10 cellular contexts compared by ENCODE assay signal in the genomic region with DNA sequence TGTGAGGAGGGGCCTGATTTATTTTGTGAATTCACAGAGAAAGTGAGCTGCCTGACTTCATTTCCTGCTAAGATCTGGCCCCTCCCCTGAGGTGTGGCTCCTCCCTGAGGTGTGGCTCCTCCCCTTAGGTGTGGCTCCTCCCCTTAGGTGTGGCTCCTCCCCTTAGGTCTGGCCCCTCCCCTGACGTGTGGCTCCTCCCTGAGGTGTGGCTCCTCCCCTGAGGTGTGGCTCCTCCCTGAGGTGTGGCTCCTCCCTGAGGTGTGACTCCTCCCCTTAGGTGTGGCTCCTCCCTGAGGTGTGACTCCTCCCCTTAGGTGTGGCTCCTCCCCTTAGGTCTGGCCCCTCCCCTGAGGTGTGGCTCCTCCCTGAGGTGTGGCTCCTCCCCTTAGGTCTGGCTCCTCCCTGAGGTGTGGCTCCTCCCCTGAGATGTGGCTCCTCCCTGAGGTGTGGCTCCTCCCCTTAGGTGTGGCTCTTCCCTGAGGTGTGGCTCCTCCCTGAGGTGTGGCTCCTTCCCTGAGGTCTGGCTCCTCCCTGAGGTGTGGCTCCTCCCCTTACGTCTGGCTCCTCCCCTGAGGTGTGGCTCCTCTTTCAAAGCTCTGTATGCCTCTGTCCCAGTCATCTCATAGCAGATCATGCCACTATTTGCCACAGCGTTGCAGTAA. TPM values are rescaled to one million over a fixed set of nuclear protein-coding genes. Genes with fewer than 3 reads are reported as not detected.
A peak's percentile ranks its signal among the peaks of the same experiment; 100 is the strongest.
DNase-seq lines count a peak whose midpoint lies in the region; ATAC-seq, FAIRE-seq and TF ChIP-seq lines count a peak whose summit lies in the region.
"Had no signal": no experiment of that assay in that cellular context is flagged by ENCODE, and none has a peak within 500 bp of the region (broad histone marks: within the 10 kb centered on the region; RNA-seq: fewer than 3 reads in every experiment).

No MANE protein-coding gene starts in this region.

- no peak overlapping the region for H4K8ac ChIP-seq in H1 (ENCODE audit: extremely low read depth, insufficient read depth, low read length)

- TF ChIP-seq EP300 in H1 (IDR thresholded peaks at IDR 0.05; ENCODE audit: borderline replicate concordance in 1 of 2, low read depth in 2 of 2, low read length in 2 of 2): no peak

- no peak overlapping the region for H2BK20ac ChIP-seq in H1 (ENCODE audit: low read length)

- H3K4ac ChIP-seq in H1 (replicated peaks; ENCODE audit: insufficient read length, low read depth, low read length): no peak overlapping the region

- H4K5ac ChIP-seq in H1 (ENCODE audit: insufficient read length, low read depth, low read length): no peak overlapping the region

- no peak overlapping the region for H3K18ac ChIP-seq in H1 (ENCODE audit: extremely low read depth, low read length)

- no peak overlapping the region for H2AK5ac ChIP-seq in H1 (ENCODE audit: low read depth, low read length)

- no peaks in the 10 kb centered on the region for H3K79me1 ChIP-seq in H1 (ENCODE audit: low read depth, low read length)

- no peak overlapping the region for H2BK5ac ChIP-seq in H1 (ENCODE audit: low read depth, low read length)

- no peaks in the 10 kb centered on the region for H3K4me1 Mint-ChIP-seq in activated CD4-positive, alpha-beta T cell treated with anti-CD3 and anti-CD28 coated beads, Interleukin-2, amount 10 ng/mL, durations not matched to agents 7 days and 5 days
- H3K4me1 Mint-ChIP-seq in stimulated activated effector memory CD8-positive, alpha-beta T cell treated with anti-CD3 and anti-CD28 coated beads, Interleukin-12 subunit alpha, Interleukin-12 subunit beta, amount 100 ng/mL, for 72 hours: peaks cover 7% of the 10 kb centered on the region

- DNase-seq in DMS114 treated with DMSO at 0.1 percent for 48 hours (lab: John Stamatoyannopoulos, UW; ENCODE audit: unreplicated experiment): peak; percentile 13
- DNase-seq in NB4 (ENCODE audit: low read depth): peak; percentile 59
- DNase-seq in activated CD4-positive, alpha-beta T cell treated with anti-CD3 and anti-CD28 coated beads, Interleukin-2, amount 10 ng/mL, durations not matched to agents 7 days and 5 days: peak; percentile 52
- peak; percentile 77 to 83 for DNase-seq in H1 (ENCODE audit: low read depth in 1 of 2, low spot score in 2 of 2)
- peak; percentile 55 to 77 for DNase-seq in stimulated activated effector memory CD8-positive, alpha-beta T cell treated with anti-CD3 and anti-CD28 coated beads, Interleukin-12 subunit alpha, Interleukin-12 subunit beta, amount 100 ng/mL, for 72 hours (ENCODE audit: low spot score in 2 of 2)
- DNase-seq in caudate nucleus (lab: John Stamatoyannopoulos, UW): no peak
- DNase-seq in heart right ventricle: no peak

- no peaks in the 10 kb centered on the region for H3K36me3 ChIP-seq in H1 (ENCODE audit: control insufficient read depth in 2 of 4, insufficient read depth in 4 of 4, low read length in 3 of 4)
- peaks cover 0 to 42% (median 0%) of the 10 kb centered on the region in 9 donors for H3K36me3 ChIP-seq in heart right ventricle
- H3K36me3 ChIP-seq: breast epithelium, ovary had no signal

- H3K4me3 ChIP-seq in NB4 (ENCODE audit: low read depth, low read length) (no peak overlapping the region), H1 (ENCODE audit: extremely low read depth in 1 of 4, insufficient read depth in 2 of 4, low read depth in 3 of 4, low read length in 4 of 4) (no peak overlapping the region), heart right ventricle (no peak overlapping the region)
- H3K4me3 ChIP-seq: breast epithelium, ovary had no signal

- no peak overlapping the region for H3K27ac ChIP-seq in H1 (ENCODE audit: low read depth, low read length)
- no peak overlapping the region for H3K27ac ChIP-seq in caudate nucleus (ENCODE audit: low read depth, low read length)
- no peak overlapping the region for H3K27ac ChIP-seq in heart right ventricle
- H3K27ac ChIP-seq: breast epithelium, ovary had no signal

- H3K27ac Mint-ChIP-seq in activated CD4-positive, alpha-beta T cell treated with anti-CD3 and anti-CD28 coated beads, Interleukin-2, amount 10 ng/mL, durations not matched to agents 7 days and 5 days: no peak overlapping the region
- H3K27ac Mint-ChIP-seq in stimulated activated effector memory CD8-positive, alpha-beta T cell treated with anti-CD3 and anti-CD28 coated beads, Interleukin-12 subunit alpha, Interleukin-12 subunit beta, amount 100 ng/mL, for 72 hours: no peak overlapping the region

- H3K4me3 Mint-ChIP-seq in activated CD4-positive, alpha-beta T cell treated with anti-CD3 and anti-CD28 coated beads, Interleukin-2, amount 10 ng/mL, durations not matched to agents 7 days and 5 days: no peak overlapping the region
- no peak overlapping the region for H3K4me3 Mint-ChIP-seq in stimulated activated effector memory CD8-positive, alpha-beta T cell treated with anti-CD3 and anti-CD28 coated beads, Interleukin-12 subunit alpha, Interleukin-12 subunit beta, amount 100 ng/mL, for 72 hours

- H3K9ac ChIP-seq in H1 (replicated peaks in 1 of 4; ENCODE audit: extremely low read depth in 1 of 4, low read depth in 3 of 4, low read length in 3 of 4): no peak overlapping the region

- TF ChIP-seq RAD21 in H1 (IDR thresholded peaks at IDR 0.05 in 1 of 2, conservative IDR thresholded peaks at IDR 0.05 in 1 of 2; ENCODE audit: low read depth in 2 of 2, low read length in 2 of 2): no peak

- H3K23ac ChIP-seq in H1 (ENCODE audit: insufficient read length): no peak overlapping the region

- TF ChIP-seq POLR2A in NB4 (IDR thresholded peaks at IDR 0.05; ENCODE audit: extremely low read depth, insufficient read length) (no peak), H1 (IDR thresholded peaks at IDR 0.05; ENCODE audit: control extremely low read depth in 1 of 2, low read depth in 2 of 2, low read length in 2 of 2) (no peak)

- no peak overlapping the region for H3K14ac ChIP-seq in H1 (ENCODE audit: insufficient read length)

- CTCF ChIA-PET in activated CD4-positive, alpha-beta T cell treated with anti-CD3 and anti-CD28 coated beads, Interleukin-2, amount 10 ng/mL, durations not matched to agents 7 days and 5 days (lab: Charles Lee): interaction anchor here (0.6 to 1.2 kb wide), 2 partner anchors 75 to 159 kb away, joined by 4 read pairs; no protein-coding TSS in a partner anchor
- CTCF ChIA-PET in H1 (lab: Charles Lee; ENCODE audit: partially characterized antibody): interaction anchor here (0.6 to 1.8 kb wide), 4 partner anchors 10 to 87 kb away, joined by 3 to 5 read pairs (median 4); no protein-coding TSS in a partner anchor

- H4K91ac ChIP-seq in H1 (replicated peaks; ENCODE audit: insufficient read length, low read length): no peak overlapping the region

- POLR2A ChIA-PET in activated CD4-positive, alpha-beta T cell treated with anti-CD3 and anti-CD28 coated beads, Interleukin-2, amount 10 ng/mL, durations not matched to agents 7 days and 5 days (lab: Charles Lee): no interaction called here
- POLR2A ChIA-PET in H1 (lab: Charles Lee; ENCODE audit: partially characterized antibody): no interaction called here

- H3K27me3 ChIP-seq in H1 (replicated peaks in 1 of 4; ENCODE audit: control insufficient read depth in 3 of 4, extremely low read depth in 1 of 4, insufficient read depth in 3 of 4, low read length in 3 of 4): no peaks in the 10 kb centered on the region
- H3K27me3 ChIP-seq in heart right ventricle: peaks cover 0 to 16% (median 0%) of the 10 kb centered on the region in 7 donors
- H3K27me3 ChIP-seq: ovary had no signal

- H2BK15ac ChIP-seq in H1 (ENCODE audit: low read length): no peak overlapping the region

- H2BK12ac ChIP-seq in H1 (ENCODE audit: low read depth, low read length): no peak overlapping the region

- peak; percentile 61 for ATAC-seq in stimulated activated effector memory CD8-positive, alpha-beta T cell treated with anti-CD3 and anti-CD28 coated beads, Interleukin-12 subunit alpha, Interleukin-12 subunit beta, amount 100 ng/mL, for 72 hours
- ATAC-seq in GM19397 (IDR thresholded peaks at IDR 0.05; ENCODE audit: unreplicated experiment): no peak
- no peak for ATAC-seq in heart right ventricle

- H3K56ac ChIP-seq in H1 (replicated peaks; ENCODE audit: insufficient read length, low read depth, low read length): no peak overlapping the region

- H3K4me1 ChIP-seq in H1 (replicated peaks in 1 of 4; ENCODE audit: control insufficient read depth in 3 of 4, insufficient read depth in 4 of 4, low read length in 3 of 4) (no peaks in the 10 kb centered on the region; a peak in 3 of 7 replicates), heart right ventricle (peaks cover 0 to 5% (median 0%) of the 10 kb centered on the region in 9 donors)
- H3K4me1 ChIP-seq: breast epithelium had no signal

- H2AFZ ChIP-seq in H1 (ENCODE audit: low read length): no peak overlapping the region

- peaks cover 8% of the 10 kb centered on the region for H3K36me3 Mint-ChIP-seq in activated CD4-positive, alpha-beta T cell treated with anti-CD3 and anti-CD28 coated beads, Interleukin-2, amount 10 ng/mL, durations not matched to agents 7 days and 5 days (ENCODE audit: low read depth)
- no peaks in the 10 kb centered on the region for H3K36me3 Mint-ChIP-seq in stimulated activated effector memory CD8-positive, alpha-beta T cell treated with anti-CD3 and anti-CD28 coated beads, Interleukin-12 subunit alpha, Interleukin-12 subunit beta, amount 100 ng/mL, for 72 hours

- TF ChIP-seq CTCF in NB4 (IDR thresholded peaks at IDR 0.05; ENCODE audit: low read depth, low read length) (no peak), H1 (IDR thresholded peaks at IDR 0.05; ENCODE audit: control extremely low read depth in 1 of 3, insufficient read depth in 1 of 3, low read depth in 1 of 3, low read length in 3 of 3) (no peak), heart right ventricle (IDR thresholded peaks at IDR 0.05) (no peak)

- no peak overlapping the region for H3K4me2 ChIP-seq in H1 (ENCODE audit: insufficient read depth in 1 of 2, low read depth in 2 of 2, low read length in 2 of 2)

- no peak overlapping the region for H2BK120ac ChIP-seq in H1 (replicated peaks; ENCODE audit: low read depth, low read length)

- no peaks in the 10 kb centered on the region for H3K79me2 ChIP-seq in H1 (ENCODE audit: control insufficient read depth in 1 of 2, insufficient read depth in 2 of 2, low read length in 2 of 2)

- no peaks in the 10 kb centered on the region for H3K27me3 Mint-ChIP-seq in activated CD4-positive, alpha-beta T cell treated with anti-CD3 and anti-CD28 coated beads, Interleukin-2, amount 10 ng/mL, durations not matched to agents 7 days and 5 days

- peaks cover 0 to 4% of the 10 kb centered on the region in 2 experiments; a peak in 1 of 4 replicates for H3K9me3 ChIP-seq in H1 (ENCODE audit: insufficient read depth in 2 of 2, low read depth in 1 of 2, low read length in 1 of 2)
- peaks cover 0 to 22% (median 10%) of the 10 kb centered on the region in 11 donors for H3K9me3 ChIP-seq in heart right ventricle
- H3K9me3 ChIP-seq: ovary had no signal

- WGBS in H1 (ENCODE audit: extremely low coverage in 1 of 2, insufficient coverage in 1 of 2, insufficient read length in 1 of 2, insufficient replicate concordance in 2 of 2, low coverage in 1 of 2, low lambda C conversion rate in 2 of 2, missing lambda C conversion rate in 1 of 2), 2 experiments: 62% methylated on average over 2 of the region's 3 CpGs; no CpG with 5 or more reads in 1 of the 2 experiments
- WGBS in heart right ventricle, 2 donors: 49 to 50% methylated on average over 3 of the region's 3 CpGs

- peaks cover 13% of the 10 kb centered on the region for H3K9me3 Mint-ChIP-seq in activated CD4-positive, alpha-beta T cell treated with anti-CD3 and anti-CD28 coated beads, Interleukin-2, amount 10 ng/mL, durations not matched to agents 7 days and 5 days
- H3K9me3 Mint-ChIP-seq in stimulated activated effector memory CD8-positive, alpha-beta T cell treated with anti-CD3 and anti-CD28 coated beads, Interleukin-12 subunit alpha, Interleukin-12 subunit beta, amount 100 ng/mL, for 72 hours: peaks cover 13% of the 10 kb centered on the region

- intact Hi-C loops in heart right ventricle (cut with DNase I): no loop called here

- 0 out of 2 replicates have a peak, but pooled peaks cover 1% of the 10 kb centered on the region for H3K23me2 ChIP-seq in H1 (ENCODE audit: low read depth, low read length)

- peak; percentile 90 for FAIRE-seq in H1 (lab: Jason Lieb, UNC)

- H4K20me1 ChIP-seq in H1 (replicated peaks in 1 of 2; ENCODE audit: control insufficient read depth in 1 of 2, insufficient read depth in 2 of 2, low read length in 2 of 2): no peaks in the 10 kb centered on the region

RNA-seq across cellular contexts. Expression of gene LRRC3, which starts 26.9 kb away (rescaled TPM):
- 1 to 10 TPM; 5.0 to 5.1 TPM for total RNA-seq in activated CD4-positive, alpha-beta T cell treated with anti-CD3 and anti-CD28 coated beads, Interleukin-2, amount 10 ng/mL, durations not matched to agents 7 days and 5 days
- total RNA-seq in H1 (2021; fragmentation: NEBNext Ultra II Directional; extraction: Animal tissue kit (Norgen Biotek cat#: 25700)): 5.4 and 5.9 TPM in 2 replicates
- polyA plus RNA-seq in H1 (2011; rRNA removed) (3.1 and 4.7 TPM in 2 replicates), heart right ventricle (1 to 10 TPM; 1.2 to 2.3 TPM)
- polyA plus RNA-seq in H1 (2011; cell fraction: cytosol; rRNA removed): 2.7 TPM
- 3.4 TPM for polyA plus RNA-seq in H1 (2011; cell fraction: nucleus; rRNA removed)
- polyA plus RNA-seq in H1 (2012, experiment 1 of 2): 2.7 to 3.3 TPM (median 3.0 TPM) in 4 replicates
- polyA plus RNA-seq in H1 (2012, experiment 2 of 2): 2.7 TPM
- polyA plus RNA-seq in H1 (2013, experiment 1 of 2): 4.4 TPM
- polyA plus RNA-seq in H1 (2013, experiment 2 of 2): 4.9 TPM
- polyA minus RNA-seq in H1 (2011; rRNA and poly(A)+ RNA removed): 2.8 and 3.0 TPM in 2 replicates
- polyA minus RNA-seq in H1 (2011; cell fraction: cytosol; rRNA and poly(A)+ RNA removed): 3.1 TPM
- polyA minus RNA-seq in H1 (2011; cell fraction: nucleus; rRNA and poly(A)+ RNA removed): 3.7 TPM
- total RNA-seq in heart right ventricle: 1 to 10 TPM; 1.2 to 3.2 (median 2.1) TPM

Comparison
In these comparisons a context has a peak if more than half of its experiments do, and no peak if none do; other contexts are left out.
1. DNase-seq: peak in DMS114 treated with DMSO at 0.1 percent for 48 hours (single experiment), NB4 (single experiment), activated CD4-positive, alpha-beta T cell treated with anti-CD3 and anti-CD28 coated beads, Interleukin-2, amount 10 ng/mL, durations not matched to agents 7 days and 5 days (single experiment), H1 (2 of 2) and stimulated activated effector memory CD8-positive, alpha-beta T cell treated with anti-CD3 and anti-CD28 coated beads, Interleukin-12 subunit alpha, Interleukin-12 subunit beta, amount 100 ng/mL, for 72 hours (2 of 2); none in caudate nucleus (0 of 61) and heart right ventricle (0 of 2).